In the genomic region with DNA sequence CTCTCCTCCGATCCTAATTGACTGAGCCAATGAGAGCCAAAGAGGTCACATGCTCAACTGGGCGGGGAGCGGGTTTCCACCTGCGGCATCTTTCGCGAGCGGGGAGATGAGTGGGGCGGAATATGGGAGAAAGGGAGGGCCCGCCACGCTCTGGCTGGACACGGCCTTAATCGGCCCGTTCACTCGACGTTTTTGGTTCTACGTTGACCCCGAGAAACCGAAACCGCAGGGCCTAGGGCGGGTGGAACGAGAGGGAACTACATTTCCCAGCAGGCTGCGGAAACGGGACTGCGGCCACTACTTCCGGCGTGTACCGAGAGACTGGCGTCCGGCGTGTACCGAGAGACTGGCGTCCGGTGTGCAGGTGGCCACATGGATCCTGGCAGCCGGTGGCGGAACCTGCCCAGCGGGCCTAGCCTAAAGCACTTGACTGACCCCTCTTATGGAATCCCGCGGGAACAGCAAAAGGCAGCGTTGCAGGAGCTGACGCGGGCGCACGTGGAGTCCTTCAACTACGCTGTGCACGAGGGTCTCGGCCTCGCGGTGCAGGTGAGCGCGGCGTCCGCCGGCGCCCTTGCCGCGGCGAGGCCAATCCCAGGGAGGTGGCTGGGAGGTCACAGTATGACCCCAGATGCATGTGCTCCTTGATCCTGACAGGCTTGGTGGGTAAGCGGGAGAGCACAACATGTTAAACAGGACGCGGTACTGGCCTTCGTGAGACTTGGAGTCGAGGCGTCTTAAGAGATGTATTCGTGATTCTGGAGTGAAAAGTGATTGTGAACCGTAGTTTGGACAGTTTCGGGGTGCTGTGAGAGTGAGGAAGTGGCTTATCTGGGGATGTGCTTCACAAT, we compare ENCODE assay signal across 1 cellular context.
TF ChIP-seq lines count a peak whose summit lies in the region.

A gene with protein sequence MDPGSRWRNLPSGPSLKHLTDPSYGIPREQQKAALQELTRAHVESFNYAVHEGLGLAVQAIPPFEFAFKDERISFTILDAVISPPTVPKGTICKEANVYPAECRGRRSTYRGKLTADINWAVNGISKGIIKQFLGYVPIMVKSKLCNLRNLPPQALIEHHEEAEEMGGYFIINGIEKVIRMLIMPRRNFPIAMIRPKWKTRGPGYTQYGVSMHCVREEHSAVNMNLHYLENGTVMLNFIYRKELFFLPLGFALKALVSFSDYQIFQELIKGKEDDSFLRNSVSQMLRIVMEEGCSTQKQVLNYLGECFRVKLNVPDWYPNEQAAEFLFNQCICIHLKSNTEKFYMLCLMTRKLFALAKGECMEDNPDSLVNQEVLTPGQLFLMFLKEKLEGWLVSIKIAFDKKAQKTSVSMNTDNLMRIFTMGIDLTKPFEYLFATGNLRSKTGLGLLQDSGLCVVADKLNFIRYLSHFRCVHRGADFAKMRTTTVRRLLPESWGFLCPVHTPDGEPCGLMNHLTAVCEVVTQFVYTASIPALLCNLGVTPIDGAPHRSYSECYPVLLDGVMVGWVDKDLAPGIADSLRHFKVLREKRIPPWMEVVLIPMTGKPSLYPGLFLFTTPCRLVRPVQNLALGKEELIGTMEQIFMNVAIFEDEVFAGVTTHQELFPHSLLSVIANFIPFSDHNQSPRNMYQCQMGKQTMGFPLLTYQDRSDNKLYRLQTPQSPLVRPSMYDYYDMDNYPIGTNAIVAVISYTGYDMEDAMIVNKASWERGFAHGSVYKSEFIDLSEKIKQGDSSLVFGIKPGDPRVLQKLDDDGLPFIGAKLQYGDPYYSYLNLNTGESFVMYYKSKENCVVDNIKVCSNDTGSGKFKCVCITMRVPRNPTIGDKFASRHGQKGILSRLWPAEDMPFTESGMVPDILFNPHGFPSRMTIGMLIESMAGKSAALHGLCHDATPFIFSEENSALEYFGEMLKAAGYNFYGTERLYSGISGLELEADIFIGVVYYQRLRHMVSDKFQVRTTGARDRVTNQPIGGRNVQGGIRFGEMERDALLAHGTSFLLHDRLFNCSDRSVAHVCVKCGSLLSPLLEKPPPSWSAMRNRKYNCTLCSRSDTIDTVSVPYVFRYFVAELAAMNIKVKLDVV (plus strand): TSS at position 343 of the 851 bp plus-strand sequence. CDS start 30 bp downstream, at position 373.

TF ChIP-seq in GM12878, 131 proteins besides CTCF, POLR2A, EP300 and RAD21 (continued from another document and continues in another):
- TF ChIP-seq CUX1 (IDR thresholded peaks at IDR 0.05; ENCODE audit: insufficient replicate concordance, low read depth, low read length) = no peak
- TF ChIP-seq HSF1 (IDR thresholded peaks at IDR 0.05; ENCODE audit: low read depth, low read length) = no peak
- TF ChIP-seq ASH2L (IDR thresholded peaks at IDR 0.05; ENCODE audit: borderline replicate concordance, low read depth) = peak; percentile 96; the same call in 1 of the 2 replicates
- TF ChIP-seq POLR2AphosphoS5 (IDR thresholded peaks at IDR 0.05; ENCODE audit: low read length) = peak; percentile 74
- TF ChIP-seq, protein P1, sequence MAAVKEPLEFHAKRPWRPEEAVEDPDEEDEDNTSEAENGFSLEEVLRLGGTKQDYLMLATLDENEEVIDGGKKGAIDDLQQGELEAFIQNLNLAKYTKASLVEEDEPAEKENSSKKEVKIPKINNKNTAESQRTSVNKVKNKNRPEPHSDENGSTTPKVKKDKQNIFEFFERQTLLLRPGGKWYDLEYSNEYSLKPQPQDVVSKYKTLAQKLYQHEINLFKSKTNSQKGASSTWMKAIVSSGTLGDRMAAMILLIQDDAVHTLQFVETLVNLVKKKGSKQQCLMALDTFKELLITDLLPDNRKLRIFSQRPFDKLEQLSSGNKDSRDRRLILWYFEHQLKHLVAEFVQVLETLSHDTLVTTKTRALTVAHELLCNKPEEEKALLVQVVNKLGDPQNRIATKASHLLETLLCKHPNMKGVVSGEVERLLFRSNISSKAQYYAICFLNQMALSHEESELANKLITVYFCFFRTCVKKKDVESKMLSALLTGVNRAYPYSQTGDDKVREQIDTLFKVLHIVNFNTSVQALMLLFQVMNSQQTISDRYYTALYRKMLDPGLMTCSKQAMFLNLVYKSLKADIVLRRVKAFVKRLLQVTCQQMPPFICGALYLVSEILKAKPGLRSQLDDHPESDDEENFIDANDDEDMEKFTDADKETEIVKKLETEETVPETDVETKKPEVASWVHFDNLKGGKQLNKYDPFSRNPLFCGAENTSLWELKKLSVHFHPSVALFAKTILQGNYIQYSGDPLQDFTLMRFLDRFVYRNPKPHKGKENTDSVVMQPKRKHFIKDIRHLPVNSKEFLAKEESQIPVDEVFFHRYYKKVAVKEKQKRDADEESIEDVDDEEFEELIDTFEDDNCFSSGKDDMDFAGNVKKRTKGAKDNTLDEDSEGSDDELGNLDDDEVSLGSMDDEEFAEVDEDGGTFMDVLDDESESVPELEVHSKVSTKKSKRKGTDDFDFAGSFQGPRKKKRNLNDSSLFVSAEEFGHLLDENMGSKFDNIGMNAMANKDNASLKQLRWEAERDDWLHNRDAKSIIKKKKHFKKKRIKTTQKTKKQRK (IDR thresholded peaks at IDR 0.05; ENCODE audit: low read depth, low read length) = no peak
- no peak; the same call in none of the 2 replicates for TF ChIP-seq IRF4 (IDR thresholded peaks at IDR 0.05; ENCODE audit: low read depth, low read length)
- TF ChIP-seq SMAD1 (IDR thresholded peaks at IDR 0.05; ENCODE audit: low read depth, partially characterized antibody) = no peak
- no peak for TF ChIP-seq EED (IDR thresholded peaks at IDR 0.05; ENCODE audit: low read depth)
- no peak for TF ChIP-seq NFYA (IDR thresholded peaks at IDR 0.05; ENCODE audit: borderline replicate concordance, low read depth, low read length)
- TF ChIP-seq RB1 (IDR thresholded peaks at IDR 0.05; ENCODE audit: borderline replicate concordance) = 0 out of 2 replicates have a peak, but pooled peaks have one; percentile 8
- TF ChIP-seq SMARCA5 (IDR thresholded peaks at IDR 0.05) = no peak; the same call in 1 of the 2 replicates
- TF ChIP-seq CBFB (IDR thresholded peaks at IDR 0.05; ENCODE audit: low read depth) = peak; percentile 80
- TF ChIP-seq ZSCAN29 (IDR thresholded peaks at IDR 0.05) = no peak
- peak; percentile 4 to 66; a peak in 3 of 4 replicates for TF ChIP-seq IKZF2 (IDR thresholded peaks at IDR 0.05)
- TF ChIP-seq STAT3 (IDR thresholded peaks at IDR 0.05; ENCODE audit: low read depth, low read length) = no peak
- no peak for TF ChIP-seq CBX5 (IDR thresholded peaks at IDR 0.05; ENCODE audit: low read depth)
- TF ChIP-seq GABPA (IDR thresholded peaks at IDR 0.05; ENCODE audit: low read depth) = peak; percentile 98
- TF ChIP-seq ZZZ3 (IDR thresholded peaks at IDR 0.05; ENCODE audit: control insufficient read depth, insufficient read length, low read depth) = no peak
- TF ChIP-seq, protein P2, sequence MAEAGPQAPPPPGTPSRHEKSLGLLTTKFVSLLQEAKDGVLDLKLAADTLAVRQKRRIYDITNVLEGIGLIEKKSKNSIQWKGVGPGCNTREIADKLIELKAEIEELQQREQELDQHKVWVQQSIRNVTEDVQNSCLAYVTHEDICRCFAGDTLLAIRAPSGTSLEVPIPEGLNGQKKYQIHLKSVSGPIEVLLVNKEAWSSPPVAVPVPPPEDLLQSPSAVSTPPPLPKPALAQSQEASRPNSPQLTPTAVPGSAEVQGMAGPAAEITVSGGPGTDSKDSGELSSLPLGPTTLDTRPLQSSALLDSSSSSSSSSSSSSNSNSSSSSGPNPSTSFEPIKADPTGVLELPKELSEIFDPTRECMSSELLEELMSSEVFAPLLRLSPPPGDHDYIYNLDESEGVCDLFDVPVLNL (IDR thresholded peaks at IDR 0.05; ENCODE audit: low read depth, low read length) = no peak
- TF ChIP-seq, protein P3, sequence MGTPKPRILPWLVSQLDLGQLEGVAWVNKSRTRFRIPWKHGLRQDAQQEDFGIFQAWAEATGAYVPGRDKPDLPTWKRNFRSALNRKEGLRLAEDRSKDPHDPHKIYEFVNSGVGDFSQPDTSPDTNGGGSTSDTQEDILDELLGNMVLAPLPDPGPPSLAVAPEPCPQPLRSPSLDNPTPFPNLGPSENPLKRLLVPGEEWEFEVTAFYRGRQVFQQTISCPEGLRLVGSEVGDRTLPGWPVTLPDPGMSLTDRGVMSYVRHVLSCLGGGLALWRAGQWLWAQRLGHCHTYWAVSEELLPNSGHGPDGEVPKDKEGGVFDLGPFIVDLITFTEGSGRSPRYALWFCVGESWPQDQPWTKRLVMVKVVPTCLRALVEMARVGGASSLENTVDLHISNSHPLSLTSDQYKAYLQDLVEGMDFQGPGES (IDR thresholded peaks at IDR 0.05) = no peak
- peak; percentile 80 for TF ChIP-seq STAT1 (conservative IDR thresholded peaks at IDR 0.05)
- no peak for TF ChIP-seq KLF5 (IDR thresholded peaks at IDR 0.05; ENCODE audit: partially characterized antibody)
- TF ChIP-seq HDGF (IDR thresholded peaks at IDR 0.05) = 0 out of 2 replicates have a peak, but pooled peaks have one; percentile 60
- TF ChIP-seq SMAD5 (IDR thresholded peaks at IDR 0.05; ENCODE audit: low read depth) = 0 out of 2 replicates have a peak, but pooled peaks have one; percentile 20
- no peak; the same call in 1 of the 2 replicates for TF ChIP-seq MTA3 (IDR thresholded peaks at IDR 0.05; ENCODE audit: borderline replicate concordance, low read length)
- TF ChIP-seq CHD2 (IDR thresholded peaks at IDR 0.05; ENCODE audit: borderline replicate concordance, low read depth, low read length) = peak; percentile 75
- no peak for TF ChIP-seq MEF2B (IDR thresholded peaks at IDR 0.05; ENCODE audit: partially characterized antibody, poor library complexity, severe bottlenecking)
- TF ChIP-seq, protein P4, sequence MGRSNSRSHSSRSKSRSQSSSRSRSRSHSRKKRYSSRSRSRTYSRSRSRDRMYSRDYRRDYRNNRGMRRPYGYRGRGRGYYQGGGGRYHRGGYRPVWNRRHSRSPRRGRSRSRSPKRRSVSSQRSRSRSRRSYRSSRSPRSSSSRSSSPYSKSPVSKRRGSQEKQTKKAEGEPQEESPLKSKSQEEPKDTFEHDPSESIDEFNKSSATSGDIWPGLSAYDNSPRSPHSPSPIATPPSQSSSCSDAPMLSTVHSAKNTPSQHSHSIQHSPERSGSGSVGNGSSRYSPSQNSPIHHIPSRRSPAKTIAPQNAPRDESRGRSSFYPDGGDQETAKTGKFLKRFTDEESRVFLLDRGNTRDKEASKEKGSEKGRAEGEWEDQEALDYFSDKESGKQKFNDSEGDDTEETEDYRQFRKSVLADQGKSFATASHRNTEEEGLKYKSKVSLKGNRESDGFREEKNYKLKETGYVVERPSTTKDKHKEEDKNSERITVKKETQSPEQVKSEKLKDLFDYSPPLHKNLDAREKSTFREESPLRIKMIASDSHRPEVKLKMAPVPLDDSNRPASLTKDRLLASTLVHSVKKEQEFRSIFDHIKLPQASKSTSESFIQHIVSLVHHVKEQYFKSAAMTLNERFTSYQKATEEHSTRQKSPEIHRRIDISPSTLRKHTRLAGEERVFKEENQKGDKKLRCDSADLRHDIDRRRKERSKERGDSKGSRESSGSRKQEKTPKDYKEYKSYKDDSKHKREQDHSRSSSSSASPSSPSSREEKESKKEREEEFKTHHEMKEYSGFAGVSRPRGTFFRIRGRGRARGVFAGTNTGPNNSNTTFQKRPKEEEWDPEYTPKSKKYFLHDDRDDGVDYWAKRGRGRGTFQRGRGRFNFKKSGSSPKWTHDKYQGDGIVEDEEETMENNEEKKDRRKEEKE (IDR thresholded peaks at IDR 0.05) = no peak
